Comparison of ENCODE assay signal across 9 cellular contexts in genomic region chr14:106039400-106039799, GRCh38.
DNase-seq lines count a peak whose midpoint lies in the region; ATAC-seq and TF ChIP-seq lines count a peak whose summit lies in the region.
"Had no signal": no experiment of that assay in that cellular context is flagged by ENCODE, and none has a peak within 500 bp of the region (broad histone marks: within the 10 kb centered on the region; RNA-seq: fewer than 3 reads in every experiment).

No MANE protein-coding gene starts in this region.

- TF ChIP-seq CTCF in gastrocnemius medialis (IDR thresholded peaks at IDR 0.05 in 4 of 5, conservative IDR thresholded peaks at IDR 0.05 in 1 of 5) (no peak), psoas muscle (IDR thresholded peaks at IDR 0.05) (no peak)

- no peak overlapping the region for H3K4me3 Mint-ChIP-seq in activated T-cell treated with anti-CD3 and anti-CD28 coated beads, Interleukin-2, amount 50 U/mL, for 72 hours

- TF ChIP-seq POLR2A in gastrocnemius medialis (IDR thresholded peaks at IDR 0.05) = no peak

- intact Hi-C loops in gastrocnemius medialis (cut with DNase I; ENCODE audit: low total_unique reads) (no loop called here), psoas muscle (cut with DNase I) (no loop called here)

- H3K27me3 ChIP-seq in gastrocnemius medialis = peaks cover 0 to 7% (median 0%) of the 10 kb centered on the region in 3 donors
- H3K27me3 ChIP-seq in psoas muscle (ENCODE audit: insufficient read depth in 3 of 3, low read length in 2 of 3) = peaks cover 0 to 5% (median 4%) of the 10 kb centered on the region in 3 donors

- no peaks in the 10 kb centered on the region for H3K9me3 Mint-ChIP-seq in activated T-cell treated with anti-CD3 and anti-CD28 coated beads, Interleukin-2, amount 50 U/mL, for 72 hours

- H3K9me3 ChIP-seq in gastrocnemius medialis = no peaks in the 10 kb centered on the region
- no peaks in the 10 kb centered on the region for H3K9me3 ChIP-seq in psoas muscle
- H3K9me3 ChIP-seq: suprapubic skin had no signal

- H3K4me1 ChIP-seq in gastrocnemius medialis (no peaks in the 10 kb centered on the region), psoas muscle (no peaks in the 10 kb centered on the region)
- H3K4me1 ChIP-seq: suprapubic skin had no signal

- peaks cover 50% of the 10 kb centered on the region for H3K4me1 Mint-ChIP-seq in activated T-cell treated with anti-CD3 and anti-CD28 coated beads, Interleukin-2, amount 50 U/mL, for 72 hours (ENCODE audit: low read depth)

- H3K36me3 ChIP-seq in gastrocnemius medialis (no peaks in the 10 kb centered on the region), psoas muscle (ENCODE audit: insufficient read depth in 1 of 2, low read depth in 1 of 2) (no peaks in the 10 kb centered on the region)
- H3K36me3 ChIP-seq: suprapubic skin had no signal

- in situ Hi-C loops in gastrocnemius medialis (cut with MboI; ENCODE audit: low sequenced_read_pairs in 4 of 4) = no loop called here

- H3K27me3 Mint-ChIP-seq in activated T-cell treated with anti-CD3 and anti-CD28 coated beads, Interleukin-2, amount 50 U/mL, for 72 hours (ENCODE audit: low read depth) = no peaks in the 10 kb centered on the region

- DNase-seq in DMS153 (lab: John Stamatoyannopoulos, UW) = peak; percentile 2
- peak; percentile 72 for DNase-seq in NCI-H526 treated with DMSO at 0.1 percent for 48 hours (lab: John Stamatoyannopoulos, UW)
- DNase-seq in activated T-cell treated with anti-CD3 and anti-CD28 coated beads, Interleukin-2, amount 50 U/mL, for 72 hours = peak; percentile 69 to 73
- DNase-seq in stimulated activated CD4-positive, alpha-beta T cell treated with anti-CD3 and anti-CD28 coated beads, Interleukin-12 subunit alpha, Interleukin-12 subunit beta, amount 100 ng/mL, for 4 hours = peak; percentile 63
- no peak for DNase-seq in gastrocnemius medialis
- no peak for DNase-seq in psoas muscle

- H3K36me3 Mint-ChIP-seq in activated T-cell treated with anti-CD3 and anti-CD28 coated beads, Interleukin-2, amount 50 U/mL, for 72 hours (ENCODE audit: insufficient read depth in 2 of 2) = no peaks in the 10 kb centered on the region

- peak; percentile 84 to 92 for ATAC-seq in activated T-cell treated with anti-CD3 and anti-CD28 coated beads, Interleukin-2, amount 50 U/mL, for 72 hours (replicated peaks in 1 of 2)
- no peak for ATAC-seq in gastrocnemius medialis
- ATAC-seq in HG02884 (IDR thresholded peaks at IDR 0.05; ENCODE audit: unreplicated experiment) = no peak
- ATAC-seq in psoas muscle = no peak
- no peak for ATAC-seq in GM19397 (IDR thresholded peaks at IDR 0.05; ENCODE audit: unreplicated experiment)

- no peak overlapping the region for H3K27ac Mint-ChIP-seq in activated T-cell treated with anti-CD3 and anti-CD28 coated beads, Interleukin-2, amount 50 U/mL, for 72 hours

- WGBS in psoas muscle, 3 donors = 50 to 62% (median 50%) methylated on average over 4 of the region's 4 CpGs

- H3K27ac ChIP-seq in gastrocnemius medialis (no peak overlapping the region), psoas muscle (no peak overlapping the region)
- H3K27ac ChIP-seq: suprapubic skin had no signal

- H3K4me3 ChIP-seq in gastrocnemius medialis (no peak overlapping the region), psoas muscle (no peak overlapping the region)
- H3K4me3 ChIP-seq: suprapubic skin had no signal

Comparison
In these comparisons a context has a peak if more than half of its experiments do, and no peak if none do; other contexts are left out.
1. DNase-seq: peak in DMS153 (single experiment), NCI-H526 treated with DMSO at 0.1 percent for 48 hours (single experiment), activated T-cell treated with anti-CD3 and anti-CD28 coated beads, Interleukin-2, amount 50 U/mL, for 72 hours (2 of 2) and stimulated activated CD4-positive, alpha-beta T cell treated with anti-CD3 and anti-CD28 coated beads, Interleukin-12 subunit alpha, Interleukin-12 subunit beta, amount 100 ng/mL, for 4 hours (single experiment); none in gastrocnemius medialis (0 of 2) and psoas muscle (0 of 2).
2. ATAC-seq: peak in activated T-cell treated with anti-CD3 and anti-CD28 coated beads, Interleukin-2, amount 50 U/mL, for 72 hours (2 of 2); none in gastrocnemius medialis (0 of 2), HG02884 (single experiment), psoas muscle (0 of 4) and GM19397 (single experiment).